ENCODE assay signal across 16 cellular contexts in genomic region chr14:51513281-51513680, GRCh38.
A peak's percentile ranks its signal among the peaks of the same experiment; 100 is the strongest.
DNase-seq lines count a peak whose midpoint lies in the region; ATAC-seq and TF ChIP-seq lines count a peak whose summit lies in the region.
"Had no signal": no experiment of that assay in that cellular context is flagged by ENCODE, and none has a peak within 500 bp of the region (broad histone marks: within the 10 kb centered on the region; RNA-seq: fewer than 3 reads in every experiment).

No MANE protein-coding gene starts in this region.

- H3K27ac ChIP-seq in epithelial cell of prostate (peak overlapping the region; percentile 18), esophagus squamous epithelium (no peak overlapping the region)
- H3K27ac ChIP-seq: C4-2B had no signal

- 69 to 89% methylated on average over 3 of the region's 3 CpGs for WGBS in esophagus squamous epithelium, 2 donors

- peaks cover 2% of the 10 kb centered on the region for H3K27me3 Mint-ChIP-seq in osteocyte (ENCODE audit: unreplicated experiment)

- TF ChIP-seq POLR2A in esophagus squamous epithelium (IDR thresholded peaks at IDR 0.05): no peak

- H3K36me3 ChIP-seq in esophagus squamous epithelium: no peaks in the 10 kb centered on the region
- H3K36me3 ChIP-seq: BE2C had no signal

- H3K4me3 Mint-ChIP-seq in osteocyte (ENCODE audit: unreplicated experiment): no peak overlapping the region
- H3K4me3 Mint-ChIP-seq: CD4-positive, alpha-beta memory T cell; GM23338; H9 had no signal

- no peaks in the 10 kb centered on the region for H3K9me3 Mint-ChIP-seq in osteocyte (ENCODE audit: unreplicated experiment)
- H3K9me3 Mint-ChIP-seq: GM23338, H9 had no signal

- H3K4me1 Mint-ChIP-seq in osteocyte (ENCODE audit: unreplicated experiment): peaks cover 18% of the 10 kb centered on the region
- H3K4me1 Mint-ChIP-seq: CD4-positive, alpha-beta memory T cell had no signal

- intact Hi-C loops in esophagus squamous epithelium (cut with DNase I): no loop called here

- H3K4me3 ChIP-seq in esophagus squamous epithelium: no peak overlapping the region
- H3K4me3 ChIP-seq: GM23338, K562 had no signal

- peaks cover 0 to 45% (median 5%) of the 10 kb centered on the region in 3 donors for H3K4me1 ChIP-seq in esophagus squamous epithelium

- peak overlapping the region; percentile 4 for H3K27ac Mint-ChIP-seq in osteocyte (ENCODE audit: unreplicated experiment)
- H3K27ac Mint-ChIP-seq: CD4-positive, alpha-beta memory T cell; GM23338; H9 had no signal

- TF ChIP-seq CTCF in osteocyte (IDR thresholded peaks at IDR 0.05): no peak
- no peak for TF ChIP-seq CTCF in esophagus squamous epithelium (IDR thresholded peaks at IDR 0.05)

- no peaks in the 10 kb centered on the region for H3K36me3 Mint-ChIP-seq in osteocyte (ENCODE audit: unreplicated experiment)
- H3K36me3 Mint-ChIP-seq: CD4-positive, alpha-beta memory T cell had no signal

- DNase-seq in GM04503 (ENCODE audit: low read depth) (peak; percentile 52), amniotic stem cell (lab: John Stamatoyannopoulos, UW) (peak; percentile 10), epithelial cell of prostate (ENCODE audit: low read depth, low spot score) (no peak), osteocyte (ENCODE audit: extremely low spot score, unreplicated experiment) (no peak), esophagus squamous epithelium (lab: John Stamatoyannopoulos, UW) (no peak)
- no peak for DNase-seq in activated naive CD4-positive, alpha-beta T cell treated with anti-CD3 and anti-CD28 coated beads, Interleukin-2, amount 50 U/mL, for 16 hours
- DNase-seq: BE2C; CD4-positive, alpha-beta memory T cell; DMS79; GDM1; H9 had no signal

- ATAC-seq in HG03439 (IDR thresholded peaks at IDR 0.05; ENCODE audit: unreplicated experiment): no peak
- no peak for ATAC-seq in GM21526 (IDR thresholded peaks at IDR 0.05; ENCODE audit: low FRiP score, unreplicated experiment)
- ATAC-seq: GM23338, K562 had no signal

- H3K27me3 ChIP-seq in esophagus squamous epithelium: no peaks in the 10 kb centered on the region
- H3K27me3 ChIP-seq: BE2C had no signal

- H3K9me3 ChIP-seq in esophagus squamous epithelium: no peaks in the 10 kb centered on the region
- H3K9me3 ChIP-seq: BE2C had no signal

Comparison
In these comparisons a context has a peak if more than half of its experiments do, and no peak if none do; other contexts are left out.
1. DNase-seq: peak in GM04503 (single experiment) and amniotic stem cell (single experiment); none in epithelial cell of prostate (single experiment), osteocyte (single experiment), esophagus squamous epithelium (single experiment) and activated naive CD4-positive, alpha-beta T cell treated with anti-CD3 and anti-CD28 coated beads, Interleukin-2, amount 50 U/mL, for 16 hours (single experiment).